In the genomic region with DNA sequence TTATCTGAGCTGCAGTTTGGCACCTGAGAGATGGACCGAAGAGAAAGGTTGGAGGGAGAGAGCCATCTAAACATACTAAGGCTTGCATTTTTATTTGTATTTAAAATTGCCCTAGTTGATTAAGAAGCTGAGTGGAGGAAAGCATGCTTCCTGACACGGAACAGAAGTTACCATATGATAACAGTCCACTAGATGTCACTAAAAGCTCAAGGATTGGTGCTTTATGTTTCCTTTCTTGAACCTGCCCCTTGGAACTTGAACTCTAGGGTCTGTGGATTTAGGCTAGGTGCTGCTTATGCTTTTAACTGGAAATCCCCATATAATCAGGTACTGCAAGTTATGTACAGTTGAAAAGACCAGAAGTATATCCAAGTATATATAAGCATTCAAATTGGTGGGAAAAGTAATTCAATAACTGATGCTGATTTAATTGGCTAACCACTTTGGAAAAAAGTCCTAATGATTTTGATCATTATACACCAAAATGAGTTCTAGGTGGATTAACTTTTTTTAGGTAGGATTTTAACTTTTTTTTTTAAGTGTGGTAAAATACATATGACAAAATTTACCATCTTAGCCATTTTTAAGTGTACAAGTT, we compare ENCODE assay signal across 8 cellular contexts. TPM values are rescaled to one million over a fixed set of nuclear protein-coding genes. Genes with fewer than 3 reads are reported as not detected.
DNase-seq lines count a peak whose midpoint lies in the region; ATAC-seq and TF ChIP-seq lines count a peak whose summit lies in the region.

No MANE protein-coding gene starts in this region.

- no peaks in the 10 kb centered on the region for H3K4me1 Mint-ChIP-seq in naive thymus-derived CD4-positive, alpha-beta T cell
- no peaks in the 10 kb centered on the region for H3K4me1 Mint-ChIP-seq in activated CD4-positive, alpha-beta memory T cell treated with anti-CD3 and anti-CD28 coated beads, Interleukin-2, amount 10 ng/mL, durations not matched to agents 7 days and 5 days

- no peak overlapping the region for H3K27ac ChIP-seq in naive thymus-derived CD4-positive, alpha-beta T cell (ENCODE audit: low read depth, low read length)

- TF ChIP-seq CTCF in LNCAP (IDR thresholded peaks at IDR 0.05): peak; percentile 63; the same call in 1 of the 2 replicates

- H3K27ac Mint-ChIP-seq in naive thymus-derived CD4-positive, alpha-beta T cell: no peak overlapping the region
- H3K27ac Mint-ChIP-seq in activated CD4-positive, alpha-beta memory T cell treated with anti-CD3 and anti-CD28 coated beads, Interleukin-2, amount 10 ng/mL, durations not matched to agents 7 days and 5 days: no peak overlapping the region

- no peaks in the 10 kb centered on the region for H3K36me3 Mint-ChIP-seq in naive thymus-derived CD4-positive, alpha-beta T cell
- H3K36me3 Mint-ChIP-seq in activated CD4-positive, alpha-beta memory T cell treated with anti-CD3 and anti-CD28 coated beads, Interleukin-2, amount 10 ng/mL, durations not matched to agents 7 days and 5 days (ENCODE audit: low read depth): no peaks in the 10 kb centered on the region

- H3K9me3 ChIP-seq in naive thymus-derived CD4-positive, alpha-beta T cell (ENCODE audit: control insufficient read depth in 2 of 3, low read length in 3 of 3): no peaks in the 10 kb centered on the region

- intact Hi-C loops in naive thymus-derived CD4-positive, alpha-beta T cell (cut with micrococcal nuclease): loop anchor here (1.0 to 2.0 kb wide), 7 partner anchors 344 to 1000 kb away; partner anchors contain the start of genes EIF3F (in 2 of the 2) and PPFIBP2 (in 1 of the 2)

- peaks cover 18 to 40% (median 30%) of the 10 kb centered on the region in 5 donors for H3K27me3 Mint-ChIP-seq in naive thymus-derived CD4-positive, alpha-beta T cell
- H3K27me3 Mint-ChIP-seq in activated CD4-positive, alpha-beta memory T cell treated with anti-CD3 and anti-CD28 coated beads, Interleukin-2, amount 10 ng/mL, durations not matched to agents 7 days and 5 days: peaks cover 19% of the 10 kb centered on the region

- H3K4me3 ChIP-seq in naive thymus-derived CD4-positive, alpha-beta T cell (ENCODE audit: low read length): no peak overlapping the region

- H3K4me1 ChIP-seq in naive thymus-derived CD4-positive, alpha-beta T cell (ENCODE audit: control insufficient read depth in 2 of 2, insufficient read depth in 2 of 2, low read length in 2 of 2): no peaks in the 10 kb centered on the region

- ATAC-seq in GM21717 (IDR thresholded peaks at IDR 0.05; ENCODE audit: unreplicated experiment): peak; percentile 58
- peak; percentile 61 for ATAC-seq in esophagus mucosa
- ATAC-seq in naive thymus-derived CD4-positive, alpha-beta T cell: peak; percentile 69

- DNase-seq in ELR (ENCODE audit: low read depth): peak; percentile 66
- peak; percentile 0 for DNase-seq in SIG-M5 (lab: John Stamatoyannopoulos, UW)
- peak in 7 of 9 donors; percentile 10 to 52 (median 39) for DNase-seq in naive thymus-derived CD4-positive, alpha-beta T cell
- DNase-seq in activated CD4-positive, CD25-positive, alpha-beta regulatory T cell treated with anti-CD3 and anti-CD28 coated beads, Interleukin-2, amount 50 U/mL, for 72 hours: no peak
- no peak for DNase-seq in activated CD4-positive, alpha-beta memory T cell treated with anti-CD3 and anti-CD28 coated beads, Interleukin-2, amount 10 ng/mL, durations not matched to agents 7 days and 5 days

- CTCF ChIA-PET in naive thymus-derived CD4-positive, alpha-beta T cell (lab: Charles Lee): interaction anchor here (0.8 to 1.7 kb wide), 5 partner anchors 11 to 597 kb away, joined by 3 to 7 read pairs (median 5); no protein-coding TSS in a partner anchor
- CTCF ChIA-PET in activated CD4-positive, alpha-beta memory T cell treated with anti-CD3 and anti-CD28 coated beads, Interleukin-2, amount 10 ng/mL, durations not matched to agents 7 days and 5 days (lab: Charles Lee): interaction anchor here (0.8 to 3.0 kb wide), 12 partner anchors 10 to 888 kb away, joined by 3 to 24 read pairs (median 4); partner anchors contain the start of genes EIF3F and RBMXL2

- H3K4me3 Mint-ChIP-seq in naive thymus-derived CD4-positive, alpha-beta T cell: no peak overlapping the region
- H3K4me3 Mint-ChIP-seq in activated CD4-positive, alpha-beta memory T cell treated with anti-CD3 and anti-CD28 coated beads, Interleukin-2, amount 10 ng/mL, durations not matched to agents 7 days and 5 days: no peak overlapping the region

- POLR2A ChIA-PET in naive thymus-derived CD4-positive, alpha-beta T cell (lab: Charles Lee): no interaction called here
- POLR2A ChIA-PET in activated CD4-positive, alpha-beta memory T cell treated with anti-CD3 and anti-CD28 coated beads, Interleukin-2, amount 10 ng/mL, durations not matched to agents 7 days and 5 days (lab: Charles Lee): no interaction called here

- H3K36me3 ChIP-seq in naive thymus-derived CD4-positive, alpha-beta T cell (ENCODE audit: control insufficient read depth in 2 of 3, insufficient read depth in 3 of 3, low read length in 3 of 3): no peaks in the 10 kb centered on the region

- H3K27me3 ChIP-seq in naive thymus-derived CD4-positive, alpha-beta T cell (ENCODE audit: control insufficient read depth in 2 of 2, insufficient read depth in 2 of 2, low read length in 2 of 2): no peaks in the 10 kb centered on the region

- no peaks in the 10 kb centered on the region for H3K9me3 Mint-ChIP-seq in naive thymus-derived CD4-positive, alpha-beta T cell
- no peaks in the 10 kb centered on the region for H3K9me3 Mint-ChIP-seq in activated CD4-positive, alpha-beta memory T cell treated with anti-CD3 and anti-CD28 coated beads, Interleukin-2, amount 10 ng/mL, durations not matched to agents 7 days and 5 days

RNA-seq across cellular contexts. Expression of gene RBMXL2, which starts 9.5 kb away (rescaled TPM):
- not detected for total RNA-seq in esophagus mucosa
- total RNA-seq in naive thymus-derived CD4-positive, alpha-beta T cell: not detected
- polyA plus RNA-seq in naive thymus-derived CD4-positive, alpha-beta T cell: not detected
- not detected for total RNA-seq in activated CD4-positive, alpha-beta memory T cell treated with anti-CD3 and anti-CD28 coated beads, Interleukin-2, amount 10 ng/mL, durations not matched to agents 7 days and 5 days

Comparison
In these comparisons a context has a peak if more than half of its experiments do, and no peak if none do; other contexts are left out.
1. DNase-seq: peak in ELR (single experiment), SIG-M5 (single experiment) and naive thymus-derived CD4-positive, alpha-beta T cell (7 of 9); none in activated CD4-positive, CD25-positive, alpha-beta regulatory T cell treated with anti-CD3 and anti-CD28 coated beads, Interleukin-2, amount 50 U/mL, for 72 hours (single experiment) and activated CD4-positive, alpha-beta memory T cell treated with anti-CD3 and anti-CD28 coated beads, Interleukin-2, amount 10 ng/mL, durations not matched to agents 7 days and 5 days (single experiment).
2. Peak in every context shown above with its lines, with median percentiles within 50 percentile points of each other: ATAC-seq.